Comparison of ENCODE assay signal across 9 cellular contexts in genomic region chr17:46979023-46979870, GRCh38. TPM values are rescaled to one million over a fixed set of nuclear protein-coding genes. Genes with fewer than 3 reads are reported as not detected.
DNase-seq lines count a peak whose midpoint lies in the region; ATAC-seq and TF ChIP-seq lines count a peak whose summit lies in the region.
"Had no signal": no experiment of that assay in that cellular context is flagged by ENCODE, and none has a peak within 500 bp of the region (broad histone marks: within the 10 kb centered on the region; RNA-seq: fewer than 3 reads in every experiment).

Gene RPRML, minus strand, starts transcription at chr17:46979253. Its CDS starts 246 bp downstream, at chr17:46979007.

- no peak within 1 kb of the TSS for H3K27ac Mint-ChIP-seq in CD4-positive, alpha-beta T cell
- no peak within 1 kb of the TSS for H3K27ac Mint-ChIP-seq in IgD-negative memory B cell

- H2BK120ac ChIP-seq in mesenchymal stem cell (ENCODE audit: low read depth, low read length), result no peak within 1 kb of the TSS

- intact Hi-C loops in CD4-positive, alpha-beta T cell (cut with DNase I, micrococcal nuclease), result no loop called here
- intact Hi-C loops in dorsolateral prefrontal cortex (cut with DNase I), result no loop called here

- H2BK5ac ChIP-seq in mesenchymal stem cell (ENCODE audit: low read depth, low read length, poor library complexity, severe bottlenecking), result no peak within 1 kb of the TSS

- H3K18ac ChIP-seq in mesenchymal stem cell (ENCODE audit: low read depth in 1 of 2, low read length in 2 of 2), result no peak within 1 kb of the TSS

- peaks cover 33% of the 10 kb centered on the region for H3K27me3 ChIP-seq in CD4-positive, alpha-beta T cell (ENCODE audit: control insufficient read depth, insufficient read depth, low read length)
- H3K27me3 ChIP-seq in dorsolateral prefrontal cortex (peaks cover 0 to 32% (median 12%) of the 10 kb centered on the region in 45 donors), mesenchymal stem cell (ENCODE audit: control insufficient read depth in 1 of 2, insufficient read depth in 1 of 2, low read length in 2 of 2) (peaks cover 59 to 66% of the 10 kb centered on the region in 2 experiments)

- no peaks in the 10 kb centered on the region for H3K9me3 ChIP-seq in CD4-positive, alpha-beta T cell (ENCODE audit: control insufficient read depth, low read length)
- peaks cover 2% of the 10 kb centered on the region for H3K9me3 ChIP-seq in mesenchymal stem cell (ENCODE audit: control insufficient read depth, low read length)

- no peak within 1 kb of the TSS for H4K91ac ChIP-seq in mesenchymal stem cell (ENCODE audit: low read length)

- H3K36me3 ChIP-seq in mesenchymal stem cell (ENCODE audit: control insufficient read depth in 1 of 2, insufficient read depth in 2 of 2, low read depth in 1 of 2, low read length in 2 of 2), result peaks cover 0 to 3% of the 10 kb centered on the region in 2 experiments

- TF ChIP-seq CTCF in CD4-positive, alpha-beta T cell (IDR thresholded peaks at IDR 0.05), result no peak
- TF ChIP-seq CTCF in dorsolateral prefrontal cortex (IDR thresholded peaks at IDR 0.05 in 54 of 56, conservative IDR thresholded peaks at IDR 0.05 in 2 of 56; ENCODE audit: low read depth in 1 of 56, partially characterized antibody in 56 of 56), result peak in 1 of 56 donors; percentile 3

- H4K8ac ChIP-seq in mesenchymal stem cell (ENCODE audit: low read length), result no peak within 1 kb of the TSS

- H3K9me3 Mint-ChIP-seq in CD4-positive, alpha-beta T cell, result no peaks in the 10 kb centered on the region
- H3K9me3 Mint-ChIP-seq in IgD-negative memory B cell, result no peaks in the 10 kb centered on the region

- no peak within 1 kb of the TSS for H3K27ac ChIP-seq in CD4-positive, alpha-beta T cell (ENCODE audit: low read depth, low read length)
- H3K27ac ChIP-seq in dorsolateral prefrontal cortex (peak within 1 kb of the TSS in 57 of 59 donors; percentile 24 to 94 (median 82)), mesenchymal stem cell (ENCODE audit: low read length, poor library complexity, severe bottlenecking) (no peak within 1 kb of the TSS)

- POLR2A ChIA-PET in CD4-positive, alpha-beta T cell (lab: Charles Lee), result no interaction called here

- CTCF ChIA-PET in CD4-positive, alpha-beta T cell (lab: Charles Lee), result interaction anchor here (1.0 kb wide), 1 partner anchor 22 kb away, joined by 5 read pairs; no protein-coding TSS in a partner anchor

- no peak within 1 kb of the TSS for H3K9ac ChIP-seq in mesenchymal stem cell (ENCODE audit: low read length)

- no peak within 1 kb of the TSS for H3K14ac ChIP-seq in mesenchymal stem cell (ENCODE audit: low read length in 2 of 2)

- DNase-seq in CD4-positive, alpha-beta T cell, result peak in 4 of 10 experiments; percentile 2 to 42 (median 14)
- DNase-seq in T-helper 9 cell, result peak; percentile 4
- peak in 4 of 10 donors; percentile 33 to 67 (median 56) for DNase-seq in dorsolateral prefrontal cortex
- DNase-seq in mesenchymal stem cell, result peak; percentile 22
- peak; percentile 12 for DNase-seq in stimulated activated naive CD4-positive, alpha-beta T cell treated with Interleukin-2 at 50 U/mL for 16 hours (lab: John Stamatoyannopoulos, UW)

- no peaks in the 10 kb centered on the region for H3K79me1 ChIP-seq in mesenchymal stem cell (replicated peaks; ENCODE audit: low read length, poor library complexity, severe bottlenecking)

- H2AK5ac ChIP-seq in mesenchymal stem cell (ENCODE audit: low read length, severe bottlenecking), result no peak within 1 kb of the TSS

- peak within 1 kb of the TSS; percentile 95 for H3K4me2 ChIP-seq in mesenchymal stem cell (ENCODE audit: low read length, poor library complexity, severe bottlenecking)

- H2AFZ ChIP-seq in mesenchymal stem cell (ENCODE audit: low read depth, low read length), result peak within 1 kb of the TSS; percentile 53

- H2BK15ac ChIP-seq in mesenchymal stem cell (ENCODE audit: low read depth, poor library complexity, severe bottlenecking), result no peak within 1 kb of the TSS

- no peak within 1 kb of the TSS for H2BK12ac ChIP-seq in mesenchymal stem cell (ENCODE audit: low read length in 2 of 2)

- no peak within 1 kb of the TSS for H3K4ac ChIP-seq in mesenchymal stem cell (ENCODE audit: low read depth in 1 of 2, low read length in 2 of 2)

- H3K36me3 Mint-ChIP-seq in CD4-positive, alpha-beta T cell (ENCODE audit: low read depth), result peaks cover 5% of the 10 kb centered on the region
- H3K36me3 Mint-ChIP-seq in IgD-negative memory B cell, result no peaks in the 10 kb centered on the region

- 2% methylated on average over 57 of the region's 73 CpGs for WGBS in mesenchymal stem cell

- peaks cover 19% of the 10 kb centered on the region for H3K4me1 Mint-ChIP-seq in CD4-positive, alpha-beta T cell (ENCODE audit: low read depth)
- H3K4me1 Mint-ChIP-seq in IgD-negative memory B cell, result peaks cover 6 to 14% (median 9%) of the 10 kb centered on the region in 3 donors

- peak within 1 kb of the TSS; percentile 43 to 79 (median 64) for H3K4me3 ChIP-seq in dorsolateral prefrontal cortex
- peak within 1 kb of the TSS; percentile 46 to 72 for H3K4me3 ChIP-seq in mesenchymal stem cell (ENCODE audit: insufficient read depth in 1 of 2, low read depth in 1 of 2, low read length in 2 of 2)

- ATAC-seq in CD4-positive, alpha-beta T cell (ENCODE audit: poor library complexity), result peak; percentile 48
- ATAC-seq in GM18868 (IDR thresholded peaks at IDR 0.05; ENCODE audit: unreplicated experiment), result no peak
- no peak for ATAC-seq in GM21423 (IDR thresholded peaks at IDR 0.05; ENCODE audit: unreplicated experiment)

- peaks cover 54% of the 10 kb centered on the region for H3K27me3 Mint-ChIP-seq in CD4-positive, alpha-beta T cell
- H3K27me3 Mint-ChIP-seq in IgD-negative memory B cell, result peaks cover 33% of the 10 kb centered on the region

- no peak within 1 kb of the TSS for H3K23ac ChIP-seq in mesenchymal stem cell (ENCODE audit: low read length in 2 of 2)

- H3K4me1 ChIP-seq in mesenchymal stem cell (ENCODE audit: control insufficient read depth, insufficient read depth, low read depth, low read length), result peaks cover 18% of the 10 kb centered on the region

- H3K4me3 Mint-ChIP-seq in CD4-positive, alpha-beta T cell, result peak within 1 kb of the TSS; percentile 82
- peak within 1 kb of the TSS; percentile 77 to 91 (median 82) for H3K4me3 Mint-ChIP-seq in IgD-negative memory B cell

RNA-seq across cellular contexts. Expression of gene RPRML, which starts in this region (rescaled TPM):
- not detected for total RNA-seq in CD4-positive, alpha-beta T cell
- polyA plus RNA-seq in IgD-negative memory B cell, result 0.28 TPM
- 10 to 100 TPM; 10.9 to 46.6 (median 25.4) TPM for total RNA-seq in dorsolateral prefrontal cortex
- not detected for polyA plus RNA-seq in mesenchymal stem cell (2013, experiment 1 of 2)
- polyA plus RNA-seq in mesenchymal stem cell (2013, experiment 2 of 2), result not detected
- total RNA-seq: renal cortical epithelial cell had no signal

Comparison
In these comparisons a context has a peak if more than half of its experiments do, and no peak if none do; other contexts are left out.
1. RNA of gene RPRML (total RNA-seq): 10.9 to 46.6 TPM in dorsolateral prefrontal cortex; not detected in CD4-positive, alpha-beta T cell; every median in the first group is over 10 times any median in the second.
2. Peak in ATAC-seq in CD4-positive, alpha-beta T cell; RNA of the gene not detected or under 1 TPM.
3. H3K27ac ChIP-seq: peak in dorsolateral prefrontal cortex (57 of 59); none in CD4-positive, alpha-beta T cell (single experiment) and mesenchymal stem cell (single experiment).